In genomic region chr5:35859101-35859661, GRCh38 we compare ENCODE assay signal across 7 cellular contexts. TPM values are rescaled to one million over a fixed set of nuclear protein-coding genes. Genes with fewer than 3 reads are reported as not detected.
DNase-seq lines count a peak whose midpoint lies in the region; ATAC-seq and TF ChIP-seq lines count a peak whose summit lies in the region.

No MANE protein-coding gene starts in this region.

- H3K27ac ChIP-seq in SJSA1: peak overlapping the region; percentile 89

- H3K4me3 Mint-ChIP-seq in HFFc6: peak overlapping the region; percentile 73
- H3K4me3 Mint-ChIP-seq in stimulated activated naive CD8-positive, alpha-beta T cell treated with anti-CD3 and anti-CD28 coated beads, Interleukin-15, amount 100 ng/mL, for 72 hours: peak overlapping the region; percentile 85 to 90

- H3K4me1 ChIP-seq in SJSA1 (replicated peaks): peaks cover 59% of the 10 kb centered on the region

- TF ChIP-seq CTCF in HFFc6 (IDR thresholded peaks at IDR 0.05) (no peak), fibroblast of pulmonary artery (IDR thresholded peaks at IDR 0.05; ENCODE audit: low read length, missing control alignments) (no peak)

- peaks cover 2% of the 10 kb centered on the region; the same call in 1 of the 2 replicates for H3K27me3 Mint-ChIP-seq in HFFc6 (ENCODE audit: insufficient read depth)
- no peaks in the 10 kb centered on the region for H3K27me3 Mint-ChIP-seq in stimulated activated naive CD8-positive, alpha-beta T cell treated with anti-CD3 and anti-CD28 coated beads, Interleukin-15, amount 100 ng/mL, for 72 hours

- ATAC-seq in stimulated activated naive CD8-positive, alpha-beta T cell treated with anti-CD3 and anti-CD28 coated beads, Interleukin-15, amount 100 ng/mL, for 72 hours: peak; percentile 17
- ATAC-seq in GM18909 (IDR thresholded peaks at IDR 0.05; ENCODE audit: poor library complexity, unreplicated experiment) (no peak), HG03457 (IDR thresholded peaks at IDR 0.05; ENCODE audit: unreplicated experiment) (no peak)

- peaks cover 42% of the 10 kb centered on the region for H3K36me3 Mint-ChIP-seq in HFFc6 (ENCODE audit: low read depth)

- peaks cover 91% of the 10 kb centered on the region for H3K4me1 Mint-ChIP-seq in HFFc6 (ENCODE audit: low read depth)
- peaks cover 58% of the 10 kb centered on the region for H3K4me1 Mint-ChIP-seq in stimulated activated naive CD8-positive, alpha-beta T cell treated with anti-CD3 and anti-CD28 coated beads, Interleukin-15, amount 100 ng/mL, for 72 hours

- no peaks in the 10 kb centered on the region for H3K9me3 ChIP-seq in SJSA1 (replicated peaks)

- H3K4me3 ChIP-seq in SJSA1 (peak overlapping the region; percentile 39), fibroblast of pulmonary artery (replicated peaks; ENCODE audit: low read depth, low read length) (no peak overlapping the region)

- H3K27ac Mint-ChIP-seq in HFFc6: peak overlapping the region; percentile 69
- peak overlapping the region; percentile 91 to 95 for H3K27ac Mint-ChIP-seq in stimulated activated naive CD8-positive, alpha-beta T cell treated with anti-CD3 and anti-CD28 coated beads, Interleukin-15, amount 100 ng/mL, for 72 hours

- H3K9me3 Mint-ChIP-seq in HFFc6: no peaks in the 10 kb centered on the region
- no peaks in the 10 kb centered on the region for H3K9me3 Mint-ChIP-seq in stimulated activated naive CD8-positive, alpha-beta T cell treated with anti-CD3 and anti-CD28 coated beads, Interleukin-15, amount 100 ng/mL, for 72 hours

- no peaks in the 10 kb centered on the region for H3K27me3 ChIP-seq in SJSA1 (replicated peaks)

- DNase-seq in HFFc6 (peak; percentile 36), SJSA1 (ENCODE audit: low read depth in 1 of 2, low spot score in 2 of 2) (peak; percentile 64 to 75), fibroblast of pulmonary artery (ENCODE audit: low read depth) (peak; percentile 19), HPDE6-E6E7 (ENCODE audit: extremely low spot score) (no peak)
- DNase-seq in stimulated activated naive CD8-positive, alpha-beta T cell treated with anti-CD3 and anti-CD28 coated beads, Interleukin-15, amount 100 ng/mL, for 72 hours: no peak

- peaks cover 44% of the 10 kb centered on the region for H3K36me3 ChIP-seq in SJSA1

RNA-seq across cellular contexts. Expression of gene IL7R, which starts 2.5 kb away (rescaled TPM):
- 10 to 100 TPM; 37.2 to 63.2 (median 45.2) TPM for total RNA-seq in HFFc6 (2021; fragmentation: NEBNext Ultra II Directional; extraction: Animal tissue kit (Norgen Biotek cat#: 25700))
- total RNA-seq in SJSA1 (2014; rRNA removed; shearing (Covaris generic)): 86.6 and 90.1 TPM in 2 replicates

Comparison
In these comparisons a context has a peak if more than half of its experiments do, and no peak if none do; other contexts are left out.
1. DNase-seq: peak in HFFc6 (single experiment), SJSA1 (2 of 2) and fibroblast of pulmonary artery (single experiment); none in stimulated activated naive CD8-positive, alpha-beta T cell treated with anti-CD3 and anti-CD28 coated beads, Interleukin-15, amount 100 ng/mL, for 72 hours (0 of 2) and HPDE6-E6E7 (single experiment).